In genomic region chr1:12203216-12204007, GRCh38 we compare ENCODE assay signal across 1 cellular context.
TF ChIP-seq lines count a peak whose summit lies in the region.

No MANE protein-coding gene starts in this region.

TF ChIP-seq in H1, 55 proteins besides CTCF, POLR2A, EP300 and RAD21 (continued from another document):
- no peak for TF ChIP-seq CHD7 (IDR thresholded peaks at IDR 0.05; ENCODE audit: insufficient replicate concordance, low read length)
